ENCODE assay signal across 8 cellular contexts in the genomic region with DNA sequence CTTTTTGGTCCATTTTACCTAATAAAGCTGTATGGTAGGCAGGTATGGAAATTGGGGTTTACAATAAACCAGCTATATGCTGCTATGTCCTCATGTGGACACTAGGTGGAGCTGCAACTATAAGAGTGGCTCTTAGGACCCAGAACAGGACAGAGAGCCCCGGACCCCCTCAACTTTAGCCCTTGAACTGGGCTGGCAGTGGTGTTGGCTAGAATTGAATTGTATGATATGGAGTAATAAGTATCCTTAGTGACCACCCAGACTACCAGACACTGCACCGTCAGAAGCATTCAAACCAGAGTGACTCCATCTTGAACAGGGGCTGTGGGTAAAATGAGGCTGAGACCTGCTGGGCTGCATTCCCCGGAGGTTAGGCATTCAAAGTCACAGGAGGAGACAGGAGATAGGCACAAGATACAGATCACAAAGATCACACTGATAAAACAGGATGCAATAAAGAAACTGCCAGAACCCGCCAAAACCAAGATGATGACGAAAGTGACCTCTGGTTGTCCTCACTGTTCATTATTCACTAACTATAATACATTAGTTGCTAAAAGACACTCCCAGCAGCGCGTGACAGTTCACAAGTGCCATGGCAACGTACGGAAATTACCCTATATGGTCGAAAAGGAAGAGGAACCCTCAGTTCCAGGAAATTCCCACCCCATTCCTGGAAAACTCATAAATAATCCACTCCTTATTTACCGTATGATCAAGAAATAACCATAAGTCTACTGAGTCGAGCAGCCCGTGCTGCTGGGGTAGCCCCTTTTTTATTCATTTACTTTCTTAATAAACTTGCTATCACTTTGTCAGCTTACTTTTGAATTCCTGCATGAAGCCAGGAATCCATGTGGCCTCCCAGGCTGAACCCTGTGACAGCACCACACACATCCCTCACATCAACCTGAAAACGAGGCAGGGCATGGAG.
DNase-seq lines count a peak whose midpoint lies in the region; ATAC-seq and TF ChIP-seq lines count a peak whose summit lies in the region.

No MANE protein-coding gene starts in this region.

- BruUV-seq in Calu3 (replicated peaks; lab: Mats Ljungman, UMichigan): no TSS peak

- H3K9me2 ChIP-seq in SU-DHL-6 (replicated peaks; ENCODE audit: insufficient read depth, low read length): no peaks in the 10 kb centered on the region

- H3K36me3 Mint-ChIP-seq in Calu3 (ENCODE audit: insufficient read depth, unreplicated experiment): no peaks in the 10 kb centered on the region

- H3K9me3 Mint-ChIP-seq in Calu3 (ENCODE audit: low read depth, unreplicated experiment): no peaks in the 10 kb centered on the region

- peaks cover 9% of the 10 kb centered on the region for H3K4me1 Mint-ChIP-seq in Calu3 (ENCODE audit: low read depth, unreplicated experiment)

- H4K20me1 ChIP-seq in SU-DHL-6 (ENCODE audit: low read depth, low read length): no peaks in the 10 kb centered on the region

- H3K27me3 ChIP-seq in SU-DHL-6 (ENCODE audit: low read length): no peaks in the 10 kb centered on the region
- no peaks in the 10 kb centered on the region for H3K27me3 ChIP-seq in rectal smooth muscle tissue (ENCODE audit: control insufficient read depth, insufficient read depth, low read length)

- no peaks in the 10 kb centered on the region for H3K27me3 Mint-ChIP-seq in Calu3 (ENCODE audit: unreplicated experiment)

- DNase-seq in Calu3 (peak; percentile 61), M059J (ENCODE audit: low read depth) (peak; percentile 80), amniotic epithelial cell (ENCODE audit: low read depth) (peak; percentile 71), left cardiac atrium (peak; percentile 79)

- H3K27ac ChIP-seq in SU-DHL-6 (ENCODE audit: low read depth, low read length) (no peak overlapping the region), rectal smooth muscle tissue (ENCODE audit: low read depth, low read length) (peak overlapping the region; percentile 4)

- CTCF ChIA-PET in Calu3 (lab: Charles Lee): interaction anchor here (0.6 to 1.4 kb wide), 16 partner anchors 11 to 384 kb away, joined by 3 to 32 read pairs (median 3); partner anchors contain the start of genes BLM, HDDC3 and UNC45A

- no peaks in the 10 kb centered on the region for H3K36me3 ChIP-seq in SU-DHL-6 (ENCODE audit: low read length)
- no peaks in the 10 kb centered on the region for H3K36me3 ChIP-seq in rectal smooth muscle tissue (ENCODE audit: control insufficient read depth, insufficient read depth, low read length)

- H3K4me3 Mint-ChIP-seq in Calu3 (ENCODE audit: low read depth, unreplicated experiment): peak overlapping the region; percentile 42

- H3K4me1 ChIP-seq in rectal smooth muscle tissue (ENCODE audit: control insufficient read depth, insufficient read depth, low read length): peaks cover 3% of the 10 kb centered on the region

- H3K4me3 ChIP-seq in SU-DHL-6 (ENCODE audit: insufficient read depth, low read length, poor library complexity, severe bottlenecking) (no peak overlapping the region), rectal smooth muscle tissue (ENCODE audit: low read length) (no peak overlapping the region)

- H3K9me3 ChIP-seq in SU-DHL-6 (ENCODE audit: insufficient read depth, low read length): no peaks in the 10 kb centered on the region

- no peak overlapping the region for H3K9ac ChIP-seq in SU-DHL-6 (ENCODE audit: low read length)
- H3K9ac ChIP-seq in rectal smooth muscle tissue (ENCODE audit: low read length): no peak overlapping the region

- 0 out of 2 replicates have a peak, but pooled peaks cover 4% of the 10 kb centered on the region for H3F3A ChIP-seq in SU-DHL-6 (ENCODE audit: insufficient read depth)

- H3K4me2 ChIP-seq in SU-DHL-6 (ENCODE audit: low read depth, low read length, poor library complexity, severe bottlenecking): no peak overlapping the region

- H2AFZ ChIP-seq in SU-DHL-6 (ENCODE audit: low read depth, low read length, severe bottlenecking): no peak overlapping the region

- peak; percentile 90 for TF ChIP-seq CTCF in Calu3 (IDR thresholded peaks at IDR 0.05; ENCODE audit: unreplicated experiment)
- TF ChIP-seq CTCF in SU-DHL-6 (IDR thresholded peaks at IDR 0.05; ENCODE audit: insufficient read depth, low read length, poor library complexity, severe bottlenecking): peak; percentile 82

- no peaks in the 10 kb centered on the region for H3K79me2 ChIP-seq in SU-DHL-6 (ENCODE audit: insufficient read depth, low read length)

- ATAC-seq in GM21447 (IDR thresholded peaks at IDR 0.05; ENCODE audit: unreplicated experiment) (peak; percentile 60), left cardiac atrium (peak; percentile 73 to 76), HG03025 (IDR thresholded peaks at IDR 0.05; ENCODE audit: low FRiP score, unreplicated experiment) (no peak)

- peak overlapping the region; percentile 82 for H3K27ac Mint-ChIP-seq in Calu3 (ENCODE audit: unreplicated experiment)

- intact Hi-C loops in Calu3 (cut with micrococcal nuclease; ENCODE audit: unreplicated experiment): loop anchor here (1.0 to 5.0 kb wide), 4 partner anchors 45 to 624 kb away; no protein-coding TSS in a partner anchor
- intact Hi-C loops in left cardiac atrium (cut with DNase I): loop anchor here (1.0 to 5.0 kb wide), 3 partner anchors 49 to 238 kb away; no protein-coding TSS in a partner anchor
